ENCODE assay signal across 16 cellular contexts in the genomic region with DNA sequence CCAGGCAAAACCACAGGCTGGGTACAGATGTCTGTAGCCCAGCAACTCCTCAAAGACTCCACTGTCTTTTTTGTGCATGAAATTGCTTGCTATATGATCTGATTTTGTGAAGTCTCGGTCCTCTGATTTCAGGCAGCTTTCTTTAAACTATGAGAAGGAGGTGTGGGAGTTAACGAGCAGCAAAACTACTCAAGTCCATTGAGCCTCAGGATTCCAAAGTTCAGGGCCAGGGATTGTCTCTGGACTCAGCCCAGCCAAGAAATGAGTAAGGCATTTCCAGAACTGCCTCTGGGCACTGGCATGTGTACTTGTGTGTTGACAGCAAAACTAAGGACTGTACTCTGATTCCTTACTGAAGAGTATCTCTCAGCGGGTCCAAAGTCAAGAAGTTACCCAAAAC.
"Had no signal": no experiment of that assay in that cellular context is flagged by ENCODE, and none has a peak within 500 bp of the region (broad histone marks: within the 10 kb centered on the region; RNA-seq: fewer than 3 reads in every experiment).

No MANE protein-coding gene starts in this region.

- ATAC-seq: body of pancreas, heart right ventricle, lower lobe of right lung, WTC11 had no signal

- DNase-seq: activated CD4-positive, alpha-beta memory T cell treated with anti-CD3 and anti-CD28 coated beads for 36 hours; activated CD4-positive, alpha-beta T cell treated with anti-CD3 and anti-CD28 coated beads for 4 hours; activated naive CD8-positive, alpha-beta T cell treated with anti-CD3 and anti-CD28 coated beads for 36 hours; activated T-cell treated with anti-CD3 and anti-CD28 coated beads for 4 hours; body of pancreas; caudate nucleus; dorsolateral prefrontal cortex; heart right ventricle; left cardiac atrium; lower lobe of right lung; occipital lobe; posterior cingulate gyrus; stimulated activated CD4-positive, alpha-beta T cell treated with anti-CD3 and anti-CD28 coated beads, Interleukin-2, amount 100 ng/mL, for 24 hours; stimulated activated naive CD4-positive, alpha-beta T cell treated with Interleukin-2 at 50 U/mL for 16 hours; thyroid gland had no signal
